In the genomic region with DNA sequence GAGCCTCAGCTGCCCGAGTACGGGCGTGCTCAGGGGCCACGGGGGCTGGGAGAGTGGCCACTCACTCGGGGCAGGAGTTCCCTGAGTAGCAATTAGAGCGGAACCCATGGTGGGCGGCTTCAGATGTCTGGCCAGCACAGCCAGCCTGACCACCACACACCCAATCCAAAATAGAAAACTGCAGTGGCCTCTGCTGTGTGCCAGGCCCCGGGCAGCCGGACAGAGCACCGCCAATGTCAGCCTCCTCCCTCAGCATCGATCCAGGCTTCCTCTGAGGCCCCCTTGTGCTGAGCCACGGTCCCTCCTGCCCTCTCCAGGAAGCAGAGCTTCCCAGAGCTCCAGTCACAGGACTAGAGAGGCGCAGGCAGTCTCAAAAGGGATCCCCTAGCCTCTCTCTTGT, we compare ENCODE assay signal across 12 cellular contexts. TPM values are rescaled to one million over a fixed set of nuclear protein-coding genes. Genes with fewer than 3 reads are reported as not detected.
DNase-seq lines count a peak whose midpoint lies in the region; TF ChIP-seq lines count a peak whose summit lies in the region.
"Had no signal": no experiment of that assay in that cellular context is flagged by ENCODE, and none has a peak within 500 bp of the region (broad histone marks: within the 10 kb centered on the region; RNA-seq: fewer than 3 reads in every experiment).

No MANE protein-coding gene starts in this region.

- peak; percentile 83 for DNase-seq in AG08396 (ENCODE audit: low spot score)
- peak; percentile 47 for DNase-seq in fibroblast of the conjunctiva (ENCODE audit: low read depth)
- peak; percentile 99 for DNase-seq in osteoblast (ENCODE audit: insufficient read length, low spot score, missing footprints)
- DNase-seq in NCI-H446 (lab: John Stamatoyannopoulos, UW), result no peak
- DNase-seq in NCI-H1694 (lab: John Stamatoyannopoulos, UW), result no peak
- DNase-seq in HPDE6-E6E7 (ENCODE audit: extremely low spot score), result no peak
- no peak for DNase-seq in pons (ENCODE audit: low spot score)
- DNase-seq: Caco-2; central memory CD4-positive, alpha-beta T cell; stimulated activated naive B cell treated with anti-CD40 and anti-IgM and Interleukin-4, amounts not matched to agents 10 μg/mL and 1 μg/mL and 100 μg/mL, for 72 hours had no signal

- H3K4me1 ChIP-seq in HUES6 (ENCODE audit: control insufficient read depth, insufficient read depth, low read length), result peaks cover 18% of the 10 kb centered on the region
- peaks cover 26% of the 10 kb centered on the region for H3K4me1 ChIP-seq in osteoblast (ENCODE audit: insufficient read depth, low read length)
- H3K4me1 ChIP-seq: Caco-2 had no signal

- H3K4me3 ChIP-seq in HUES6 (ENCODE audit: low read depth, low read length) (peak overlapping the region; percentile 93; the same call in 1 of the 2 replicates), osteoblast (ENCODE audit: insufficient read depth, low read length) (peak overlapping the region; percentile 97)
- H3K4me3 ChIP-seq: SK-N-MC had no signal

- H3K4me2 ChIP-seq in osteoblast (ENCODE audit: insufficient read depth, low read length), result peak overlapping the region; percentile 87

- H3K27me3 ChIP-seq in HUES6 (ENCODE audit: control insufficient read depth, insufficient read depth, low read length), result peaks cover 54% of the 10 kb centered on the region
- no peaks in the 10 kb centered on the region for H3K27me3 ChIP-seq in osteoblast (ENCODE audit: insufficient read depth, low read length)

- no peaks in the 10 kb centered on the region for H3K36me3 ChIP-seq in HUES6 (ENCODE audit: control insufficient read depth, insufficient read depth, low read length)
- peaks cover 35% of the 10 kb centered on the region for H3K36me3 ChIP-seq in osteoblast (ENCODE audit: insufficient read depth, low read length)

- peak; percentile 56 for TF ChIP-seq CTCF in osteoblast (IDR thresholded peaks at IDR 0.05; ENCODE audit: extremely low read depth, low read depth, low read length)

- H3K79me2 ChIP-seq in osteoblast (ENCODE audit: insufficient read depth, low read length), result peaks cover 68% of the 10 kb centered on the region

- no peak overlapping the region for H3K27ac ChIP-seq in HUES6 (ENCODE audit: low read depth, low read length)
- peak overlapping the region; percentile 70 for H3K27ac ChIP-seq in osteoblast (ENCODE audit: low read depth, low read length)
- H3K27ac ChIP-seq: SK-N-MC had no signal

- peaks cover 55% of the 10 kb centered on the region for H4K20me1 ChIP-seq in osteoblast (ENCODE audit: insufficient read depth, low read length)

- H3K9ac ChIP-seq in HUES6 (ENCODE audit: low read length), result no peak overlapping the region

- H3K9me3 ChIP-seq in HUES6 (ENCODE audit: control insufficient read depth, insufficient read depth, low read depth, low read length) (no peaks in the 10 kb centered on the region), osteoblast (ENCODE audit: low read depth, low read length) (no peaks in the 10 kb centered on the region)
- H3K9me3 ChIP-seq: Caco-2 had no signal

- no peak overlapping the region for H2AFZ ChIP-seq in osteoblast (ENCODE audit: low read length)

RNA-seq across cellular contexts. Expression of a gene that starts 2.7 kb away (rescaled TPM):
- total RNA-seq in osteoblast, result 144 and 203 TPM in 2 replicates

Comparison
In these comparisons a context has a peak if more than half of its experiments do, and no peak if none do; other contexts are left out.
1. DNase-seq: peak in AG08396 (single experiment), fibroblast of the conjunctiva (single experiment) and osteoblast (single experiment); none in NCI-H446 (0 of 2), NCI-H1694 (single experiment), HPDE6-E6E7 (single experiment) and pons (single experiment).